Comparison of ENCODE assay signal across 10 cellular contexts in the genomic region with DNA sequence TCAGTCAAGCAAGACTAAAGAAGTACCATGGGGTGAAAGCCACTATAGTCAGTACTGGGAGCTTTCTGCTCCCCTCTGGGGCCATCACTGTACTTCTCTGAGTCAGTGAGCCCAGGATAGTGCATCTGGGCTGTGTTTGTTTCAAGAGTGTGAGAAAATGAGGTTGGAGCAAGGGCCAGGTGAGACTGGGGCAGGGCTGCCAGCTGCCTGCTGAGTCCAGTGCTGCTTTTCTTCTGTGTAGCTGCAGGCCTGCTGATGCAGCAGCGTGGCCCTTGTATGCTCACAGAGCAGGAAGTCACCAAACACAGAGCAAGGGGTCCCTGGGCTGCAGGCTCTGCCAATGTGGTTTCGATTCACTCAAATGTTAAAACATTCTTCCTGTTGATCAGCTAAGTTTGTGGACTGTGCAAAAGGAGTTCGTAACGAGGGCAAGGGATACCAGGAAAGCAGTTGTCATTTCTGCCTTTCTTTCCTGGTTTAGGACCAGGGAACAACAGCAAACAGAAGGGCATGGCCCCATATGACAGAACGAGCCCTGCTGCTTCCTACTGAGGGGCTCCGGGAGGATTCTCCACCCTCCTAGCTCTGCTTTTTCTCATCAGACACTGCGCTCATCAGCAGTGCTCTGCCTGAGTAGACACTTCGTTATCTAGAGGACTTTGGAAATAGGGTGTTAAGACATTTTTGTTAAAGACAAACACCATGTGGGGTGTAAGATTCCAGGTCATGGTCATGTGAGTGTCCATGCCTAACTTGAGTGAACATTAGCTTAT.
DNase-seq lines count a peak whose midpoint lies in the region; ATAC-seq and TF ChIP-seq lines count a peak whose summit lies in the region.
"Had no signal": no experiment of that assay in that cellular context is flagged by ENCODE, and none has a peak within 500 bp of the region (broad histone marks: within the 10 kb centered on the region; RNA-seq: fewer than 3 reads in every experiment).

No MANE protein-coding gene starts in this region.

- H3K4me1 Mint-ChIP-seq in activated naive CD8-positive, alpha-beta T cell treated with anti-CD3 and anti-CD28 coated beads, Interleukin-2, amount 10 ng/mL, durations not matched to agents 7 days and 5 days = peaks cover 14% of the 10 kb centered on the region
- peaks cover 8% of the 10 kb centered on the region for H3K4me1 Mint-ChIP-seq in CD4-positive, alpha-beta T cell (ENCODE audit: low read depth)

- intact Hi-C loops in tibial artery (cut with DNase I; ENCODE audit: low total_unique reads) = no loop called here
- intact Hi-C loops in CD4-positive, alpha-beta T cell (cut with DNase I, micrococcal nuclease) = no loop called here

- H3K36me3 ChIP-seq in tibial artery = no peaks in the 10 kb centered on the region

- no peaks in the 10 kb centered on the region for H3K9me3 ChIP-seq in tibial artery
- no peaks in the 10 kb centered on the region for H3K9me3 ChIP-seq in CD4-positive, alpha-beta T cell (ENCODE audit: control insufficient read depth, low read length)

- H3K9me3 Mint-ChIP-seq in activated naive CD8-positive, alpha-beta T cell treated with anti-CD3 and anti-CD28 coated beads, Interleukin-2, amount 10 ng/mL, durations not matched to agents 7 days and 5 days = peaks cover 4% of the 10 kb centered on the region
- H3K9me3 Mint-ChIP-seq in CD4-positive, alpha-beta T cell = peaks cover 4% of the 10 kb centered on the region

- DNase-seq in activated CD8-positive, alpha-beta memory T cell treated with anti-CD3 and anti-CD28 coated beads for 24 hours = peak; percentile 60
- DNase-seq in activated CD8-positive, alpha-beta memory T cell treated with anti-CD3 and anti-CD28 coated beads, Interleukin-2, amount 50 U/mL, for 4 hours = no peak
- peak; percentile 49 for DNase-seq in activated naive CD8-positive, alpha-beta T cell treated with anti-CD3 and anti-CD28 coated beads, Interleukin-2, amount 10 ng/mL, durations not matched to agents 7 days and 5 days
- peak; percentile 21 for DNase-seq in stimulated activated naive CD8-positive, alpha-beta T cell treated with anti-CD3 and anti-CD28 coated beads, Interleukin-15, Interleukin-2, amounts not matched to agents 100 U/mL and 50 U/mL, for 24 hours
- DNase-seq in occipital lobe (lab: John Stamatoyannopoulos, UW) (no peak), tibial artery (no peak)
- DNase-seq in CD4-positive, alpha-beta T cell = no peak

- H3K4me3 Mint-ChIP-seq in activated naive CD8-positive, alpha-beta T cell treated with anti-CD3 and anti-CD28 coated beads, Interleukin-2, amount 10 ng/mL, durations not matched to agents 7 days and 5 days = peak overlapping the region; percentile 66
- no peak overlapping the region for H3K4me3 Mint-ChIP-seq in CD4-positive, alpha-beta T cell
- H3K4me3 Mint-ChIP-seq: activated T-helper 1 cell treated with anti-CD3 and anti-CD28 coated beads, Interleukin-12 subunit alpha, Interleukin-12 subunit beta, Interleukin-2, Interleukin-4 antibody, amounts not matched to agents 30 ng/mL and 10 ng/mL and 1 ng/mL, durations not matched to agents 14 hours and 24 hours and 36 hours had no signal

- peak; percentile 90 for ATAC-seq in HG03103 (IDR thresholded peaks at IDR 0.05; ENCODE audit: low read depth, unreplicated experiment)
- peak; percentile 97 for ATAC-seq in activated naive CD8-positive, alpha-beta T cell treated with anti-CD3 and anti-CD28 coated beads, Interleukin-2, amount 10 ng/mL, durations not matched to agents 7 days and 5 days (ENCODE audit: low read depth)
- ATAC-seq in stimulated activated naive CD8-positive, alpha-beta T cell treated with anti-CD3 and anti-CD28 coated beads, Interleukin-15, Interleukin-2, amounts not matched to agents 100 U/mL and 50 U/mL, for 24 hours = peak; percentile 55
- no peak for ATAC-seq in CD4-positive, alpha-beta T cell (ENCODE audit: poor library complexity)

- TF ChIP-seq CTCF in tibial artery (IDR thresholded peaks at IDR 0.05) = no peak
- TF ChIP-seq CTCF in CD4-positive, alpha-beta T cell (IDR thresholded peaks at IDR 0.05) = no peak

- CTCF ChIA-PET in CD4-positive, alpha-beta T cell (lab: Charles Lee) = no interaction called here

- POLR2A ChIA-PET in activated naive CD8-positive, alpha-beta T cell treated with anti-CD3 and anti-CD28 coated beads, Interleukin-2, amount 10 ng/mL, durations not matched to agents 7 days and 5 days (lab: Charles Lee) = no interaction called here
- POLR2A ChIA-PET in CD4-positive, alpha-beta T cell (lab: Charles Lee) = no interaction called here

- H3K4me3 ChIP-seq in tibial artery = no peak overlapping the region

- H3K4me1 ChIP-seq in tibial artery = peaks cover 0 to 20% (median 10%) of the 10 kb centered on the region in 4 donors

- peak overlapping the region; percentile 85 for H3K27ac Mint-ChIP-seq in activated naive CD8-positive, alpha-beta T cell treated with anti-CD3 and anti-CD28 coated beads, Interleukin-2, amount 10 ng/mL, durations not matched to agents 7 days and 5 days
- no peak overlapping the region for H3K27ac Mint-ChIP-seq in CD4-positive, alpha-beta T cell
- H3K27ac Mint-ChIP-seq: activated T-helper 1 cell treated with anti-CD3 and anti-CD28 coated beads, Interleukin-12 subunit alpha, Interleukin-12 subunit beta, Interleukin-2, Interleukin-4 antibody, amounts not matched to agents 30 ng/mL and 10 ng/mL and 1 ng/mL, durations not matched to agents 14 hours and 24 hours and 36 hours had no signal

- H3K27ac ChIP-seq in tibial artery = no peak overlapping the region
- no peak overlapping the region for H3K27ac ChIP-seq in CD4-positive, alpha-beta T cell (ENCODE audit: low read depth, low read length)
- H3K27ac ChIP-seq: C4-2B had no signal

- H3K27me3 ChIP-seq in tibial artery = no peaks in the 10 kb centered on the region
- no peaks in the 10 kb centered on the region for H3K27me3 ChIP-seq in CD4-positive, alpha-beta T cell (ENCODE audit: control insufficient read depth, insufficient read depth, low read length)

- H3K27me3 Mint-ChIP-seq in activated naive CD8-positive, alpha-beta T cell treated with anti-CD3 and anti-CD28 coated beads, Interleukin-2, amount 10 ng/mL, durations not matched to agents 7 days and 5 days = peaks cover 3% of the 10 kb centered on the region
- no peaks in the 10 kb centered on the region for H3K27me3 Mint-ChIP-seq in CD4-positive, alpha-beta T cell

- H3K36me3 Mint-ChIP-seq in activated naive CD8-positive, alpha-beta T cell treated with anti-CD3 and anti-CD28 coated beads, Interleukin-2, amount 10 ng/mL, durations not matched to agents 7 days and 5 days = peaks cover 2% of the 10 kb centered on the region
- no peaks in the 10 kb centered on the region for H3K36me3 Mint-ChIP-seq in CD4-positive, alpha-beta T cell (ENCODE audit: low read depth)

Comparison
In these comparisons a context has a peak if more than half of its experiments do, and no peak if none do; other contexts are left out.
1. DNase-seq: peak in activated CD8-positive, alpha-beta memory T cell treated with anti-CD3 and anti-CD28 coated beads for 24 hours (single experiment), activated naive CD8-positive, alpha-beta T cell treated with anti-CD3 and anti-CD28 coated beads, Interleukin-2, amount 10 ng/mL, durations not matched to agents 7 days and 5 days (single experiment) and stimulated activated naive CD8-positive, alpha-beta T cell treated with anti-CD3 and anti-CD28 coated beads, Interleukin-15, Interleukin-2, amounts not matched to agents 100 U/mL and 50 U/mL, for 24 hours (single experiment); none in activated CD8-positive, alpha-beta memory T cell treated with anti-CD3 and anti-CD28 coated beads, Interleukin-2, amount 50 U/mL, for 4 hours (single experiment), occipital lobe (single experiment), tibial artery (0 of 2) and CD4-positive, alpha-beta T cell (0 of 10).